In genomic region chr9:83299094-83299493, GRCh38 we compare ENCODE assay signal across 1 cellular context.
TF ChIP-seq lines count a peak whose summit lies in the region.

No MANE protein-coding gene starts in this region.

TF ChIP-seq in SK-N-SH treated with all-trans-retinoic acid at 6 μM for 48 hours, 23 proteins besides CTCF, POLR2A, EP300 and RAD21 (continued from another document):
- TF ChIP-seq ZC3H10 (CRISPR knock-in tag; IDR thresholded peaks at IDR 0.05) (no peak), ISL1 (CRISPR knock-in tag; IDR thresholded peaks at IDR 0.05) (no peak), BACH2 (CRISPR knock-in tag; IDR thresholded peaks at IDR 0.05; ENCODE audit: borderline replicate concordance) (no peak), ZFP30 (CRISPR knock-in tag; IDR thresholded peaks at IDR 0.05) (no peak), GLIS3 (CRISPR knock-in tag; IDR thresholded peaks at IDR 0.05) (no peak), PPARA (CRISPR knock-in tag; IDR thresholded peaks at IDR 0.05; ENCODE audit: borderline replicate concordance) (no peak)
TF ChIP-seq in SK-N-SH treated with all-trans-retinoic acid at 6 μM for 48 hours: peak in this region for 0.
